In the genomic region with DNA sequence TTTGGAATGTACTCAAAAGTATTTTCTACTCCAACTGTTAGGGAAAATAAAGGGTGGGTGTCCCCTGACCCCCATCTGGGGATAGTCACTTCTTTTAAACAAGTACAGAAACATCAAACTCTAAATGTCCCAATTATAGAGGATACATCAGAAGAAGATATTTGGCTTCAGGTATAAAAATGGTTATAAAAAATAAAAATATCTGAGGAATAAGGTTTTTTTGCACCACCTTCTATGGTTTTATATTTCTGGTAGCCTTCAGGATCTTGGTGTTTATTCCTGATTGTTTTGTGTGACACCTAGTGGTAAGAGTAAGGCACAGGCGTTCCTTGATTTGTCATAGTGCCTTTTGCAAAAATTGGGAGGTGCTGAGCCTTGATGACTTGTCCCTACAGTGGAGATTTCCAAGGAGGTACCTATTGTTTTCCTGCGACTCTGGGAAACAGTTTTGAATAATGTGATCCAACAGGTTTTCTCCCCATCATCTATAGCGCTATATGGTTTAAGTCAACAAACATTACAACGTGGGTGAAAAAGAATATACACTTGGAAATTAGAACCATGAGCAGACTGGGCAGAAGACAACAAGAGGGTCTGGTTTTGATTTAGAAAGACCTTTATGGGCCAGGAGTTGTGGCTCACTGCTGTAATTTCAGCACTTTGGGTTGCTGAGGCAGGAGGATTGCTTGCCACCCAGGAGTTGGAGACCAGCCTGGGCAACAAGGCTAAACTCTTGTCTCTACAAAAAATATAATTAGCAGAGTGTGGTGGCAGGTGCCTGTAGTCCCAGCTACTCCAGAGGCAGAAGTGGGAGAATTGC, we compare ENCODE assay signal across 1 cellular context.
A peak's percentile ranks its signal among the peaks of the same experiment; 100 is the strongest.
TF ChIP-seq lines count a peak whose summit lies in the region.

No MANE protein-coding gene starts in this region.

TF ChIP-seq in HepG2, 621 proteins besides CTCF, POLR2A, EP300 and RAD21 (continued from another document and continues in another):
- TF ChIP-seq, protein P1, sequence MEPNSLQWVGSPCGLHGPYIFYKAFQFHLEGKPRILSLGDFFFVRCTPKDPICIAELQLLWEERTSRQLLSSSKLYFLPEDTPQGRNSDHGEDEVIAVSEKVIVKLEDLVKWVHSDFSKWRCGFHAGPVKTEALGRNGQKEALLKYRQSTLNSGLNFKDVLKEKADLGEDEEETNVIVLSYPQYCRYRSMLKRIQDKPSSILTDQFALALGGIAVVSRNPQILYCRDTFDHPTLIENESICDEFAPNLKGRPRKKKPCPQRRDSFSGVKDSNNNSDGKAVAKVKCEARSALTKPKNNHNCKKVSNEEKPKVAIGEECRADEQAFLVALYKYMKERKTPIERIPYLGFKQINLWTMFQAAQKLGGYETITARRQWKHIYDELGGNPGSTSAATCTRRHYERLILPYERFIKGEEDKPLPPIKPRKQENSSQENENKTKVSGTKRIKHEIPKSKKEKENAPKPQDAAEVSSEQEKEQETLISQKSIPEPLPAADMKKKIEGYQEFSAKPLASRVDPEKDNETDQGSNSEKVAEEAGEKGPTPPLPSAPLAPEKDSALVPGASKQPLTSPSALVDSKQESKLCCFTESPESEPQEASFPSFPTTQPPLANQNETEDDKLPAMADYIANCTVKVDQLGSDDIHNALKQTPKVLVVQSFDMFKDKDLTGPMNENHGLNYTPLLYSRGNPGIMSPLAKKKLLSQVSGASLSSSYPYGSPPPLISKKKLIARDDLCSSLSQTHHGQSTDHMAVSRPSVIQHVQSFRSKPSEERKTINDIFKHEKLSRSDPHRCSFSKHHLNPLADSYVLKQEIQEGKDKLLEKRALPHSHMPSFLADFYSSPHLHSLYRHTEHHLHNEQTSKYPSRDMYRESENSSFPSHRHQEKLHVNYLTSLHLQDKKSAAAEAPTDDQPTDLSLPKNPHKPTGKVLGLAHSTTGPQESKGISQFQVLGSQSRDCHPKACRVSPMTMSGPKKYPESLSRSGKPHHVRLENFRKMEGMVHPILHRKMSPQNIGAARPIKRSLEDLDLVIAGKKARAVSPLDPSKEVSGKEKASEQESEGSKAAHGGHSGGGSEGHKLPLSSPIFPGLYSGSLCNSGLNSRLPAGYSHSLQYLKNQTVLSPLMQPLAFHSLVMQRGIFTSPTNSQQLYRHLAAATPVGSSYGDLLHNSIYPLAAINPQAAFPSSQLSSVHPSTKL (CRISPR knock-in tag; IDR thresholded peaks at IDR 0.05) = peak; percentile 64
- TF ChIP-seq NCOR1 (IDR thresholded peaks at IDR 0.05; ENCODE audit: borderline replicate concordance, low read length) = 0 out of 2 replicates have a peak, but pooled peaks have one; percentile 29
- TF ChIP-seq, protein P2, sequence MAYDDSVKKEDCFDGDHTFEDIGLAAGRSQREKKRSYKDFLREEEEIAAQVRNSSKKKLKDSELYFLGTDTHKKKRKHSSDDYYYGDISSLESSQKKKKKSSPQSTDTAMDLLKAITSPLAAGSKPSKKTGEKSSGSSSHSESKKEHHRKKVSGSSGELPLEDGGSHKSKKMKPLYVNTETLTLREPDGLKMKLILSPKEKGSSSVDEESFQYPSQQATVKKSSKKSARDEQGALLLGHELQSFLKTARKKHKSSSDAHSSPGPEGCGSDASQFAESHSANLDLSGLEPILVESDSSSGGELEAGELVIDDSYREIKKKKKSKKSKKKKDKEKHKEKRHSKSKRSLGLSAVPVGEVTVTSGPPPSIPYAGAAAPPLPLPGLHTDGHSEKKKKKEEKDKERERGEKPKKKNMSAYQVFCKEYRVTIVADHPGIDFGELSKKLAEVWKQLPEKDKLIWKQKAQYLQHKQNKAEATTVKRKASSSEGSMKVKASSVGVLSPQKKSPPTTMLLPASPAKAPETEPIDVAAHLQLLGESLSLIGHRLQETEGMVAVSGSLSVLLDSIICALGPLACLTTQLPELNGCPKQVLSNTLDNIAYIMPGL (CRISPR knock-in tag; IDR thresholded peaks at IDR 0.05; ENCODE audit: borderline replicate concordance in 1 of 2, low read depth in 1 of 2) = peak; percentile 80 to 87; a peak in 3 of 4 replicates
- TF ChIP-seq, protein P3, sequence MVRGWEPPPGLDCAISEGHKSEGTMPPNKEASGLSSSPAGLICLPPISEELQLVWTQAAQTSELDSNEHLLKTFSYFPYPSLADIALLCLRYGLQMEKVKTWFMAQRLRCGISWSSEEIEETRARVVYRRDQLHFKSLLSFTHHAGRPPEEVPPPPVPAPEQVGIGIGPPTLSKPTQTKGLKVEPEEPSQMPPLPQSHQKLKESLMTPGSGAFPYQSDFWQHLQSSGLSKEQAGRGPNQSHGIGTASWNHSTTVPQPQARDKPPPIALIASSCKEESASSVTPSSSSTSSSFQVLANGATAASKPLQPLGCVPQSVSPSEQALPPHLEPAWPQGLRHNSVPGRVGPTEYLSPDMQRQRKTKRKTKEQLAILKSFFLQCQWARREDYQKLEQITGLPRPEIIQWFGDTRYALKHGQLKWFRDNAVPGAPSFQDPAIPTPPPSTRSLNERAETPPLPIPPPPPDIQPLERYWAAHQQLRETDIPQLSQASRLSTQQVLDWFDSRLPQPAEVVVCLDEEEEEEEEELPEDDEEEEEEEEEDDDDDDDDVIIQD (CRISPR knock-in tag; IDR thresholded peaks at IDR 0.05; ENCODE audit: low read depth) = peak; percentile 65
- no peak for TF ChIP-seq ZNF713 (CRISPR knock-in tag; IDR thresholded peaks at IDR 0.05)
- TF ChIP-seq KLF15 (CRISPR knock-in tag; IDR thresholded peaks at IDR 0.05; ENCODE audit: borderline replicate concordance) = no peak
- TF ChIP-seq SIX1 (CRISPR knock-in tag; IDR thresholded peaks at IDR 0.05; ENCODE audit: borderline replicate concordance) = peak; percentile 53; the same call in 1 of the 2 replicates
- 0 out of 2 replicates have a peak, but pooled peaks have one; percentile 31 for TF ChIP-seq KLF6 (CRISPR knock-in tag; IDR thresholded peaks at IDR 0.05)
- peak; percentile 80; the same call in 1 of the 2 replicates for TF ChIP-seq MIER3 (CRISPR knock-in tag; IDR thresholded peaks at IDR 0.05; ENCODE audit: borderline replicate concordance)
- TF ChIP-seq, protein P4, sequence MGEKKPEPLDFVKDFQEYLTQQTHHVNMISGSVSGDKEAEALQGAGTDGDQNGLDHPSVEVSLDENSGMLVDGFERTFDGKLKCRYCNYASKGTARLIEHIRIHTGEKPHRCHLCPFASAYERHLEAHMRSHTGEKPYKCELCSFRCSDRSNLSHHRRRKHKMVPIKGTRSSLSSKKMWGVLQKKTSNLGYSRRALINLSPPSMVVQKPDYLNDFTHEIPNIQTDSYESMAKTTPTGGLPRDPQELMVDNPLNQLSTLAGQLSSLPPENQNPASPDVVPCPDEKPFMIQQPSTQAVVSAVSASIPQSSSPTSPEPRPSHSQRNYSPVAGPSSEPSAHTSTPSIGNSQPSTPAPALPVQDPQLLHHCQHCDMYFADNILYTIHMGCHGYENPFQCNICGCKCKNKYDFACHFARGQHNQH (CRISPR knock-in tag; IDR thresholded peaks at IDR 0.05) = peak; percentile 39; the same call in 1 of the 2 replicates
- peak; percentile 79; the same call in 1 of the 2 replicates for TF ChIP-seq SMYD3 (CRISPR knock-in tag; IDR thresholded peaks at IDR 0.05)
- TF ChIP-seq, protein P5, sequence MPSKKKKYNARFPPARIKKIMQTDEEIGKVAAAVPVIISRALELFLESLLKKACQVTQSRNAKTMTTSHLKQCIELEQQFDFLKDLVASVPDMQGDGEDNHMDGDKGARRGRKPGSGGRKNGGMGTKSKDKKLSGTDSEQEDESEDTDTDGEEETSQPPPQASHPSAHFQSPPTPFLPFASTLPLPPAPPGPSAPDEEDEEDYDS (CRISPR knock-in tag; IDR thresholded peaks at IDR 0.05) = peak; percentile 29; the same call in 1 of the 2 replicates
- 0 out of 2 replicates have a peak, but pooled peaks have one; percentile 49 for TF ChIP-seq SP140L (CRISPR knock-in tag; IDR thresholded peaks at IDR 0.05; ENCODE audit: borderline replicate concordance)
- peak; percentile 56; the same call in 1 of the 2 replicates for TF ChIP-seq YEATS2 (CRISPR knock-in tag; IDR thresholded peaks at IDR 0.05; ENCODE audit: borderline replicate concordance)
- 0 out of 2 replicates have a peak, but pooled peaks have one; percentile 20 for TF ChIP-seq ZNF792 (CRISPR knock-in tag; IDR thresholded peaks at IDR 0.05)
- TF ChIP-seq, protein P6, sequence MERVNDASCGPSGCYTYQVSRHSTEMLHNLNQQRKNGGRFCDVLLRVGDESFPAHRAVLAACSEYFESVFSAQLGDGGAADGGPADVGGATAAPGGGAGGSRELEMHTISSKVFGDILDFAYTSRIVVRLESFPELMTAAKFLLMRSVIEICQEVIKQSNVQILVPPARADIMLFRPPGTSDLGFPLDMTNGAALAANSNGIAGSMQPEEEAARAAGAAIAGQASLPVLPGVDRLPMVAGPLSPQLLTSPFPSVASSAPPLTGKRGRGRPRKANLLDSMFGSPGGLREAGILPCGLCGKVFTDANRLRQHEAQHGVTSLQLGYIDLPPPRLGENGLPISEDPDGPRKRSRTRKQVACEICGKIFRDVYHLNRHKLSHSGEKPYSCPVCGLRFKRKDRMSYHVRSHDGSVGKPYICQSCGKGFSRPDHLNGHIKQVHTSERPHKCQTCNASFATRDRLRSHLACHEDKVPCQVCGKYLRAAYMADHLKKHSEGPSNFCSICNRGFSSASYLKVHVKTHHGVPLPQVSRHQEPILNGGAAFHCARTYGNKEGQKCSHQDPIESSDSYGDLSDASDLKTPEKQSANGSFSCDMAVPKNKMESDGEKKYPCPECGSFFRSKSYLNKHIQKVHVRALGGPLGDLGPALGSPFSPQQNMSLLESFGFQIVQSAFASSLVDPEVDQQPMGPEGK (CRISPR knock-in tag; IDR thresholded peaks at IDR 0.05) = peak; percentile 40; the same call in 1 of the 2 replicates
- TF ChIP-seq, protein P7, sequence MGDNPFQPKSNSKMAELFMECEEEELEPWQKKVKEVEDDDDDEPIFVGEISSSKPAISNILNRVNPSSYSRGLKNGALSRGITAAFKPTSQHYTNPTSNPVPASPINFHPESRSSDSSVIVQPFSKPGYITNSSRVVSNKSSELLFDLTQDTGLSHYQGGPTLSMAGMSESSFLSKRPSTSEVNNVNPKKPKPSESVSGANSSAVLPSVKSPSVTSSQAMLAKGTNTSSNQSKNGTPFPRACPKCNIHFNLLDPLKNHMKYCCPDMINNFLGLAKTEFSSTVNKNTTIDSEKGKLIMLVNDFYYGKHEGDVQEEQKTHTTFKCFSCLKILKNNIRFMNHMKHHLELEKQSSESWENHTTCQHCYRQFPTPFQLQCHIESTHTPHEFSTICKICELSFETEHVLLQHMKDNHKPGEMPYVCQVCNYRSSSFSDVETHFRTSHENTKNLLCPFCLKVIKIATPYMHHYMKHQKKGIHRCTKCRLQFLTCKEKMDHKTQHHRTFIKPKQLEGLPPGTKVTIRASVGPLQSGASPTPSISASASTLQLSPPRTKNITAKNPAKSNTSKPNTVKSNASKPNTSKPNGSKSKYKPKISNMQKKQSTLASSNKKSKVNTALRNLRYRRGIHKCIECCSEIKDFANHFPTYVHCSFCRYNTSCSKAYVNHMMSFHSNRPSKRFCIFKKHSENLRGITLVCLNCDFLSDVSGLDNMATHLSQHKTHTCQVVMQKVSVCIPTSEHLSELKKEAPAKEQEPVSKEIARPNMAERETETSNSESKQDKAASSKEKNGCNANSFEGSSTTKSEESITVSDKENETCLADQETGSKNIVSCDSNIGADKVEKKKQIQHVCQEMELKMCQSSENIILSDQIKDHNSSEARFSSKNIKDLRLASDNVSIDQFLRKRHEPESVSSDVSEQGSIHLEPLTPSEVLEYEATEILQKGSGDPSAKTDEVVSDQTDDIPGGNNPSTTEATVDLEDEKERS (CRISPR knock-in tag; IDR thresholded peaks at IDR 0.05) = 0 out of 2 replicates have a peak, but pooled peaks have one; percentile 51
- TF ChIP-seq, protein P8, sequence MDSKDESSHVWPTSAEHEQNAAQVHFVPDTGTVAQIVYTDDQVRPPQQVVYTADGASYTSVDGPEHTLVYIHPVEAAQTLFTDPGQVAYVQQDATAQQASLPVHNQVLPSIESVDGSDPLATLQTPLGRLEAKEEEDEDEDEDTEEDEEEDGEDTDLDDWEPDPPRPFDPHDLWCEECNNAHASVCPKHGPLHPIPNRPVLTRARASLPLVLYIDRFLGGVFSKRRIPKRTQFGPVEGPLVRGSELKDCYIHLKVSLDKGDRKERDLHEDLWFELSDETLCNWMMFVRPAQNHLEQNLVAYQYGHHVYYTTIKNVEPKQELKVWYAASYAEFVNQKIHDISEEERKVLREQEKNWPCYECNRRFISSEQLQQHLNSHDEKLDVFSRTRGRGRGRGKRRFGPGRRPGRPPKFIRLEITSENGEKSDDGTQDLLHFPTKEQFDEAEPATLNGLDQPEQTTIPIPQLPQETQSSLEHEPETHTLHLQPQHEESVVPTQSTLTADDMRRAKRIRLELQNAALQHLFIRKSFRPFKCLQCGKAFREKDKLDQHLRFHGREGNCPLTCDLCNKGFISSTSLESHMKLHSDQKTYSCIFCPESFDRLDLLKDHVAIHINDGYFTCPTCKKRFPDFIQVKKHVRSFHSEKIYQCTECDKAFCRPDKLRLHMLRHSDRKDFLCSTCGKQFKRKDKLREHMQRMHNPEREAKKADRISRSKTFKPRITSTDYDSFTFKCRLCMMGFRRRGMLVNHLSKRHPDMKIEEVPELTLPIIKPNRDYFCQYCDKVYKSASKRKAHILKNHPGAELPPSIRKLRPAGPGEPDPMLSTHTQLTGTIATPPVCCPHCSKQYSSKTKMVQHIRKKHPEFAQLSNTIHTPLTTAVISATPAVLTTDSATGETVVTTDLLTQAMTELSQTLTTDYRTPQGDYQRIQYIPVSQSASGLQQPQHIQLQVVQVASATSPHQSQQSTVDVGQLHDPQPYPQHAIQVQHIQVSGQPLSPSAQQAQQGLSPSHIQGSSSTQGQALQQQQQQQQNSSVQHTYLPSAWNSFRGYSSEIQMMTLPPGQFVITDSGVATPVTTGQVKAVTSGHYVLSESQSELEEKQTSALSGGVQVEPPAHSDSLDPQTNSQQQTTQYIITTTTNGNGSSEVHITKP (CRISPR knock-in tag; IDR thresholded peaks at IDR 0.05; ENCODE audit: low read depth) = peak; percentile 43; the same call in 1 of the 2 replicates
- TF ChIP-seq, protein P9, sequence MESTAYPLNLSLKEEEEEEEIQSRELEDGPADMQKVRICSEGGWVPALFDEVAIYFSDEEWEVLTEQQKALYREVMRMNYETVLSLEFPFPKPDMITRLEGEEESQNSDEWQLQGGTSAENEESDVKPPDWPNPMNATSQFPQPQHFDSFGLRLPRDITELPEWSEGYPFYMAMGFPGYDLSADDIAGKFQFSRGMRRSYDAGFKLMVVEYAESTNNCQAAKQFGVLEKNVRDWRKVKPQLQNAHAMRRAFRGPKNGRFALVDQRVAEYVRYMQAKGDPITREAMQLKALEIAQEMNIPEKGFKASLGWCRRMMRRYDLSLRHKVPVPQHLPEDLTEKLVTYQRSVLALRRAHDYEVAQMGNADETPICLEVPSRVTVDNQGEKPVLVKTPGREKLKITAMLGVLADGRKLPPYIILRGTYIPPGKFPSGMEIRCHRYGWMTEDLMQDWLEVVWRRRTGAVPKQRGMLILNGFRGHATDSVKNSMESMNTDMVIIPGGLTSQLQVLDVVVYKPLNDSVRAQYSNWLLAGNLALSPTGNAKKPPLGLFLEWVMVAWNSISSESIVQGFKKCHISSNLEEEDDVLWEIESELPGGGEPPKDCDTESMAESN (CRISPR knock-in tag; conservative IDR thresholded peaks at IDR 0.05) = no peak
- TF ChIP-seq SMC3 (IDR thresholded peaks at IDR 0.05; ENCODE audit: low read length) = peak; percentile 98
- no peak for TF ChIP-seq KDM2A (CRISPR knock-in tag; IDR thresholded peaks at IDR 0.05; ENCODE audit: borderline replicate concordance, low read depth)
